24 cellular contexts compared by ENCODE assay signal in the genomic region with DNA sequence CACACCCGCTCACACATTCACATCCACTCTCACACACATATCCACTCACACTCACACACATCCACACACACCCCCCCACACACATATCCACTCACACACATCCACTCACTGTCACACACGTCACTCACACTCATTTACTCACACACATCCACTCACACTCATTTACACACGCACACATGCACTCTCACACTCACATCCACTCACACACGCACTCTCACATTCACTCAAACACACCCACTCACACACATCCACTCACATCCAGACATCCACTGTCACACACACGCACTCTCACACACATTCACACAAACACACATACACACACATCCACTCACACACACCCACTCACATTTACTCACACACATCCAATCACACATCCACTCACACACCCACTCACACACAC. TPM values are rescaled to one million over a fixed set of nuclear protein-coding genes. Genes with fewer than 3 reads are reported as not detected.
A peak's percentile ranks its signal among the peaks of the same experiment; 100 is the strongest.
DNase-seq lines count a peak whose midpoint lies in the region; ATAC-seq, FAIRE-seq and TF ChIP-seq lines count a peak whose summit lies in the region.
"Had no signal": no experiment of that assay in that cellular context is flagged by ENCODE, and none has a peak within 500 bp of the region (broad histone marks: within the 10 kb centered on the region; RNA-seq: fewer than 3 reads in every experiment).

No MANE protein-coding gene starts in this region.

- H3K27me3 Mint-ChIP-seq in activated CD4-positive, alpha-beta T cell treated with anti-CD3 and anti-CD28 coated beads, Interleukin-2, amount 10 ng/mL, durations not matched to agents 7 days and 5 days: no peaks in the 10 kb centered on the region
- H3K27me3 Mint-ChIP-seq in activated T-helper 17 cell treated with anti-CD3 and anti-CD28 coated beads, Interleukin-2, amount 50 U/mL, for 72 hours: no peaks in the 10 kb centered on the region
- H3K27me3 Mint-ChIP-seq: natural killer cell treated with Interleukin-12 subunit alpha and Interleukin-12 subunit beta and Interleukin-15 and Interleukin-18, amount 100 ng/mL, for 72 hours had no signal

- no peak for DNase-seq in activated CD4-positive, alpha-beta T cell treated with anti-CD3 and anti-CD28 coated beads, Interleukin-2, amount 10 ng/mL, durations not matched to agents 7 days and 5 days
- no peak for DNase-seq in activated CD4-positive, alpha-beta T cell treated with anti-CD3 and anti-CD28 coated beads, Interleukin-2, amount 50 U/mL, for 4 hours
- DNase-seq in kidney (peak; percentile 6), spleen (no peak), NCI-H2196 treated with DMSO at 0.1 percent for 48 hours (lab: John Stamatoyannopoulos, UW; ENCODE audit: unreplicated experiment) (no peak), omental fat pad (ENCODE audit: low spot score) (no peak)
- DNase-seq: 8988T; activated CD4-positive, alpha-beta T cell treated with anti-CD3 and anti-CD28 coated beads for 4 hours; activated CD8-positive, alpha-beta memory T cell treated with anti-CD3 and anti-CD28 coated beads, Interleukin-2, amount 50 U/mL, for 4 hours; activated effector memory CD4-positive, alpha-beta T cell treated with Interleukin-2 at 50 U/mL for 16 hours; AML-193; erythroblast; mammary epithelial cell; NCI-H1105 treated with DMSO at 0.1 percent for 48 hours; NCI-H2107; NCI-H526 treated with DMSO at 0.1 percent for 48 hours; psoas muscle; small intestine; stimulated activated CD4-positive, alpha-beta T cell treated with anti-CD3 and anti-CD28 coated beads, Interleukin-4, amount 100 ng/mL, for 1 hour had no signal

- FAIRE-seq in kidney (lab: Jason Lieb, UNC): no peak
- FAIRE-seq: D721Med, frontal cortex, small intestine had no signal

- CTCF ChIA-PET in activated CD4-positive, alpha-beta T cell treated with anti-CD3 and anti-CD28 coated beads, Interleukin-2, amount 10 ng/mL, durations not matched to agents 7 days and 5 days (lab: Charles Lee): interaction anchor here (0.9 kb wide), 1 partner anchor 189 kb away, joined by 3 read pairs; no protein-coding TSS in a partner anchor

- no peaks in the 10 kb centered on the region for H3K27me3 ChIP-seq in spleen (replicated peaks in 1 of 7)

- H3K27ac ChIP-seq in kidney (ENCODE audit: low read depth in 2 of 2, low read length in 2 of 2) (no peak overlapping the region), spleen (peak overlapping the region in 5 of 8 donors; percentile 43 to 99 (median 90))
- H3K27ac ChIP-seq: psoas muscle had no signal

- peak overlapping the region; percentile 11 for H3K27ac Mint-ChIP-seq in activated CD4-positive, alpha-beta T cell treated with anti-CD3 and anti-CD28 coated beads, Interleukin-2, amount 10 ng/mL, durations not matched to agents 7 days and 5 days
- H3K27ac Mint-ChIP-seq in activated T-helper 17 cell treated with anti-CD3 and anti-CD28 coated beads, Interleukin-2, amount 50 U/mL, for 72 hours: peak overlapping the region; percentile 0

- peaks cover 5% of the 10 kb centered on the region for H3K4me1 Mint-ChIP-seq in activated CD4-positive, alpha-beta T cell treated with anti-CD3 and anti-CD28 coated beads, Interleukin-2, amount 10 ng/mL, durations not matched to agents 7 days and 5 days
- H3K4me1 Mint-ChIP-seq in activated T-helper 17 cell treated with anti-CD3 and anti-CD28 coated beads, Interleukin-2, amount 50 U/mL, for 72 hours: peaks cover 7% of the 10 kb centered on the region

- H3K4me1 ChIP-seq in kidney (ENCODE audit: control insufficient read depth in 1 of 2, insufficient read depth in 1 of 2, low read depth in 1 of 2, low read length in 2 of 2) (peaks cover 30 to 72% of the 10 kb centered on the region in 2 donors), spleen (peaks cover 62 to 100% (median 90%) of the 10 kb centered on the region in 6 donors)

- no peak overlapping the region for H3K4me3 Mint-ChIP-seq in activated CD4-positive, alpha-beta T cell treated with anti-CD3 and anti-CD28 coated beads, Interleukin-2, amount 10 ng/mL, durations not matched to agents 7 days and 5 days
- H3K4me3 Mint-ChIP-seq in activated T-helper 17 cell treated with anti-CD3 and anti-CD28 coated beads, Interleukin-2, amount 50 U/mL, for 72 hours: no peak overlapping the region
- H3K4me3 Mint-ChIP-seq: natural killer cell treated with Interleukin-12 subunit alpha and Interleukin-12 subunit beta and Interleukin-15 and Interleukin-18, amount 100 ng/mL, for 72 hours had no signal

- intact Hi-C loops in kidney (cut with DNase I) (no loop called here), spleen (cut with DNase I; ENCODE audit: low total_unique reads) (no loop called here)

- POLR2A ChIA-PET in activated CD4-positive, alpha-beta T cell treated with anti-CD3 and anti-CD28 coated beads, Interleukin-2, amount 10 ng/mL, durations not matched to agents 7 days and 5 days (lab: Charles Lee): no interaction called here

- H3K36me3 Mint-ChIP-seq in activated CD4-positive, alpha-beta T cell treated with anti-CD3 and anti-CD28 coated beads, Interleukin-2, amount 10 ng/mL, durations not matched to agents 7 days and 5 days (ENCODE audit: low read depth): no peaks in the 10 kb centered on the region
- no peaks in the 10 kb centered on the region for H3K36me3 Mint-ChIP-seq in activated T-helper 17 cell treated with anti-CD3 and anti-CD28 coated beads, Interleukin-2, amount 50 U/mL, for 72 hours (ENCODE audit: low read depth)

- 86 to 94% (median 91%) methylated on average over 5 of the region's 5 CpGs for WGBS in spleen, 5 donors

- no peak for TF ChIP-seq CTCF in kidney (IDR thresholded peaks at IDR 0.05; ENCODE audit: borderline replicate concordance, extremely low read depth, insufficient read depth)
- no peak for TF ChIP-seq CTCF in spleen (IDR thresholded peaks at IDR 0.05 in 8 of 11, conservative IDR thresholded peaks at IDR 0.05 in 3 of 11)
- no peak for TF ChIP-seq CTCF in omental fat pad (IDR thresholded peaks at IDR 0.05)

- no peak for TF ChIP-seq POLR2A in spleen (IDR thresholded peaks at IDR 0.05)

- H3K4me3 ChIP-seq in kidney (ENCODE audit: low read length in 2 of 2) (no peak overlapping the region), spleen (no peak overlapping the region)
- H3K4me3 ChIP-seq: psoas muscle had no signal

- H3K9me3 ChIP-seq in kidney (ENCODE audit: control insufficient read depth in 1 of 2, low read length in 2 of 2) (no peaks in the 10 kb centered on the region), spleen (no peaks in the 10 kb centered on the region)
- H3K9me3 ChIP-seq: psoas muscle had no signal

- H3K36me3 ChIP-seq in kidney (ENCODE audit: control insufficient read depth in 1 of 2, insufficient read depth in 2 of 2, low read length in 2 of 2) (peaks cover 0 to 2% of the 10 kb centered on the region in 2 donors), spleen (peaks cover 0 to 49% (median 0%) of the 10 kb centered on the region in 6 donors)

- no peak for ATAC-seq in activated T-helper 17 cell treated with anti-CD3 and anti-CD28 coated beads, Interleukin-2, amount 50 U/mL, for 72 hours (replicated peaks)
- ATAC-seq in omental fat pad (ENCODE audit: low FRiP score) (no peak), GM21515 (IDR thresholded peaks at IDR 0.05; ENCODE audit: unreplicated experiment) (no peak)
- ATAC-seq: natural killer cell treated with Interleukin-12 subunit alpha and Interleukin-12 subunit beta and Interleukin-15 and Interleukin-18, amount 100 ng/mL, for 72 hours; psoas muscle had no signal

- no peaks in the 10 kb centered on the region for H3K9me3 Mint-ChIP-seq in activated CD4-positive, alpha-beta T cell treated with anti-CD3 and anti-CD28 coated beads, Interleukin-2, amount 10 ng/mL, durations not matched to agents 7 days and 5 days
- H3K9me3 Mint-ChIP-seq in activated T-helper 17 cell treated with anti-CD3 and anti-CD28 coated beads, Interleukin-2, amount 50 U/mL, for 72 hours: no peaks in the 10 kb centered on the region
- H3K9me3 Mint-ChIP-seq: natural killer cell treated with Interleukin-12 subunit alpha and Interleukin-12 subunit beta and Interleukin-15 and Interleukin-18, amount 100 ng/mL, for 72 hours had no signal

- H3K9ac ChIP-seq in kidney (ENCODE audit: low read length in 2 of 2): no peak overlapping the region

RNA-seq across cellular contexts. Expression of gene PWWP2B, which starts 18.3 kb away (rescaled TPM):
- total RNA-seq in activated CD4-positive, alpha-beta T cell treated with anti-CD3 and anti-CD28 coated beads, Interleukin-2, amount 10 ng/mL, durations not matched to agents 7 days and 5 days: 1 to 10 TPM; 8.1 to 9.3 TPM
- 1 to 10 TPM; 1.5 to 3.1 TPM for total RNA-seq in activated T-helper 17 cell treated with anti-CD3 and anti-CD28 coated beads, Interleukin-2, amount 50 U/mL, for 72 hours
- total RNA-seq in kidney: 24.3 TPM
- polyA plus RNA-seq in kidney (ENCODE audit: insufficient read depth, low read depth, low replicate concordance): 12.9 TPM
- 10 to 100 TPM; 24.8 to 41.7 (median 28.1) TPM for total RNA-seq in spleen
- 10 to 100 TPM; 22.5 to 50.0 (median 27.8) TPM for polyA plus RNA-seq in spleen
- total RNA-seq in omental fat pad: 10 to 100 TPM in 3 of 4 donors, 1 to 10 TPM in 1; 6.0 to 24.4 (median 12.2) TPM

Comparison
In these comparisons a context has a peak if more than half of its experiments do, and no peak if none do; other contexts are left out.
1. H3K27ac ChIP-seq: peak in spleen (5 of 8); none in kidney (0 of 2).